In genomic region chr6:40961831-40962230, GRCh38 we compare ENCODE assay signal across 2 cellular contexts.
A peak's percentile ranks its signal among the peaks of the same experiment; 100 is the strongest.
TF ChIP-seq lines count a peak whose summit lies in the region.

No MANE protein-coding gene starts in this region.

TF ChIP-seq in HepG2, 621 proteins besides CTCF, POLR2A, EP300 and RAD21:
- peak; percentile 63; the same call in 1 of the 2 replicates for TF ChIP-seq ZMYM3 (CRISPR knock-in tag; IDR thresholded peaks at IDR 0.05)
- TF ChIP-seq ADNP (CRISPR knock-in tag; IDR thresholded peaks at IDR 0.05): 0 out of 2 replicates have a peak, but pooled peaks have one; percentile 58
- peak; percentile 72; the same call in 1 of the 2 replicates for TF ChIP-seq CHD4 (IDR thresholded peaks at IDR 0.05; ENCODE audit: borderline replicate concordance, low read length)
- peak; percentile 92 for TF ChIP-seq ZNF629 (CRISPR knock-in tag; conservative IDR thresholded peaks at IDR 0.05)
- TF ChIP-seq KLF13 (CRISPR knock-in tag; IDR thresholded peaks at IDR 0.05): no peak

TF ChIP-seq in endothelial cell of umbilical vein, 7 proteins besides CTCF, POLR2A, EP300 and RAD21:
- TF ChIP-seq GATA2 (IDR thresholded peaks at IDR 0.05; ENCODE audit: insufficient read depth, insufficient read length, low read depth, low read length) (no peak), MYC (IDR thresholded peaks at IDR 0.05; ENCODE audit: low read depth, low read length) (no peak), MAX (IDR thresholded peaks at IDR 0.05; ENCODE audit: insufficient read depth, insufficient read length) (no peak), EZH2 (IDR thresholded peaks at IDR 0.05; ENCODE audit: borderline replicate concordance, low read depth, low read length, severe bottlenecking) (no peak), POLR2AphosphoS5 (IDR thresholded peaks at IDR 0.05; ENCODE audit: insufficient read depth, low read depth, low read length) (no peak), JUN (IDR thresholded peaks at IDR 0.05; ENCODE audit: borderline replicate concordance, insufficient read depth, insufficient read length, low read depth) (no peak), FOS (IDR thresholded peaks at IDR 0.05; ENCODE audit: borderline replicate concordance, insufficient read depth, low read length) (no peak)
